8 cellular contexts compared by ENCODE assay signal in the genomic region with DNA sequence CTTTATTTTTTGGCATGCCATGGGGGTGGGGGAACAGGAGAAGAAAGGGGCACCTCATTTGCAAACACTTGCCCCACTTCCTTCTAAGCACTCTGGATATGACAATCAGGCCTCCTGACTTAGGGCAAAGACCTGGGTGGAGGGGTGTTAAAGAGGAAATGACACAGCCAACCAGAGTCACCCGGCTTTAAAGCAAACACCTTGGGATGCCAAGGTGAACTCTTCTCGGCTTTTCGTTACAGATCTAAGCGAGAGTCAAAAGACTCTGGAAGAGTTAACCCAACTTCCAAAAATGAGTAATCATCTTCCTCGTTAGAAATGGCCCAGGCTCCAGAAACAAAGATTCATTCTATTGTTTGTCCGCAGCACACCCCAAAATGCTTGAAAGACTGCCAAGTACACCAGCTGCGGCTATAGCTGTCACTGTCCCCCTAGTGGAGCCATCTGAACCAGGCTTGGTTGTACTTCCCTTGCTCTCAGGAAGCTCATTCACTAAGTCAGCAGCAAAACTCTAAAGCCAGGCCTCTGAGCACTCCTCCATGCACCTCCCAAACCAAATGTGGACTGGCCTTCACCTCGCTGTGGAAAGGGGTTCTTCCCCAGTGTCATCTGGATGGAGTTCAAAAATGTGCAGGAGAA. TPM values are rescaled to one million over a fixed set of nuclear protein-coding genes. Genes with fewer than 3 reads are reported as not detected.
DNase-seq lines count a peak whose midpoint lies in the region; ATAC-seq and TF ChIP-seq lines count a peak whose summit lies in the region.

No MANE protein-coding gene starts in this region.

- DNase-seq in GM10248 (ENCODE audit: extremely low spot score), result peak; percentile 67
- peak; percentile 88 for DNase-seq in activated CD4-positive, alpha-beta T cell treated with anti-CD3 and anti-CD28 coated beads, Interleukin-2, amount 10 ng/mL, durations not matched to agents 24 days and 14 days
- peak; percentile 24 for DNase-seq in effector CD8-positive, alpha-beta T cell (lab: John Stamatoyannopoulos, UW)
- peak; percentile 61 for DNase-seq in upper lobe of right lung
- no peak for DNase-seq in epidermal melanocyte (ENCODE audit: insufficient read length, low spot score)

- no peaks in the 10 kb centered on the region for H3K9me3 Mint-ChIP-seq in activated CD4-positive, alpha-beta T cell treated with anti-CD3 and anti-CD28 coated beads, Interleukin-2, amount 10 ng/mL, durations not matched to agents 24 days and 14 days

- H3K9ac ChIP-seq in muscle layer of colon (ENCODE audit: low read length), result no peak overlapping the region

- H3K4me3 ChIP-seq in muscle layer of colon (ENCODE audit: low read depth in 1 of 2, low read length in 2 of 2), result no peak overlapping the region
- H3K4me3 ChIP-seq in upper lobe of right lung, result no peak overlapping the region

- peaks cover 5% of the 10 kb centered on the region; the same call in 1 of the 2 replicates for H3K36me3 ChIP-seq in KOPT-K1 (ENCODE audit: insufficient read depth, low read length)
- peaks cover 5% of the 10 kb centered on the region for H3K36me3 ChIP-seq in muscle layer of colon (ENCODE audit: insufficient read depth, low read length)
- H3K36me3 ChIP-seq in upper lobe of right lung, result no peaks in the 10 kb centered on the region

- peaks cover 23% of the 10 kb centered on the region for H3K36me3 Mint-ChIP-seq in activated CD4-positive, alpha-beta T cell treated with anti-CD3 and anti-CD28 coated beads, Interleukin-2, amount 10 ng/mL, durations not matched to agents 24 days and 14 days (ENCODE audit: low read depth)

- H3K4me3 Mint-ChIP-seq in activated CD4-positive, alpha-beta T cell treated with anti-CD3 and anti-CD28 coated beads, Interleukin-2, amount 10 ng/mL, durations not matched to agents 24 days and 14 days, result peak overlapping the region; percentile 43

- peaks cover 78% of the 10 kb centered on the region for H3K4me1 Mint-ChIP-seq in activated CD4-positive, alpha-beta T cell treated with anti-CD3 and anti-CD28 coated beads, Interleukin-2, amount 10 ng/mL, durations not matched to agents 24 days and 14 days

- H3K27ac Mint-ChIP-seq in activated CD4-positive, alpha-beta T cell treated with anti-CD3 and anti-CD28 coated beads, Interleukin-2, amount 10 ng/mL, durations not matched to agents 24 days and 14 days, result peak overlapping the region; percentile 78

- intact Hi-C loops in activated CD4-positive, alpha-beta T cell treated with anti-CD3 and anti-CD28 coated beads, Interleukin-2, amount 10 ng/mL, durations not matched to agents 24 days and 14 days (cut with micrococcal nuclease), result loop anchor here (1.0 kb wide), 1 partner anchor 71 kb away; no protein-coding TSS in a partner anchor
- intact Hi-C loops in upper lobe of right lung (cut with DNase I), result no loop called here

- CTCF ChIA-PET in GM10248 (lab: Yijun Ruan, JAX), result interaction anchor here (1.0 to 8.9 kb wide), 18 partner anchors 12 to 184 kb away, joined by 3 to 86 read pairs (median 6); no protein-coding TSS in a partner anchor

- POLR2A ChIA-PET in GM10248 (lab: Yijun Ruan, JAX), result interaction anchor here (1.2 kb wide), 1 partner anchor 22 kb away, joined by 4 read pairs; no protein-coding TSS in a partner anchor

- H3K9me3 ChIP-seq in KOPT-K1 (ENCODE audit: insufficient read depth, low read length, poor library complexity, severe bottlenecking) (no peaks in the 10 kb centered on the region), muscle layer of colon (ENCODE audit: low read length) (no peaks in the 10 kb centered on the region), upper lobe of right lung (no peaks in the 10 kb centered on the region)

- H3K27ac ChIP-seq in KOPT-K1 (ENCODE audit: low read depth, low read length, poor library complexity, severe bottlenecking) (peak overlapping the region; percentile 60), muscle layer of colon (ENCODE audit: low read depth, low read length) (peak overlapping the region; percentile 3), upper lobe of right lung (peak overlapping the region; percentile 80)

- H3K27me3 ChIP-seq in muscle layer of colon (ENCODE audit: control insufficient read depth in 1 of 2, insufficient read depth in 2 of 2, low read length in 2 of 2) (no peaks in the 10 kb centered on the region), upper lobe of right lung (no peaks in the 10 kb centered on the region)

- peak; percentile 33 for ATAC-seq in GM21619 (IDR thresholded peaks at IDR 0.05; ENCODE audit: unreplicated experiment)
- ATAC-seq in upper lobe of right lung, result peak; percentile 42

- TF ChIP-seq CTCF in GM10248 (IDR thresholded peaks at IDR 0.05; ENCODE audit: control extremely low read depth, extremely low read depth, low read depth, missing control alignments) (peak; percentile 48), upper lobe of right lung (IDR thresholded peaks at IDR 0.05) (peak; percentile 63)

- H3K4me1 ChIP-seq in muscle layer of colon (ENCODE audit: insufficient read depth, low read length), result peaks cover 76% of the 10 kb centered on the region
- peaks cover 81% of the 10 kb centered on the region for H3K4me1 ChIP-seq in upper lobe of right lung

- no peaks in the 10 kb centered on the region for H3K27me3 Mint-ChIP-seq in activated CD4-positive, alpha-beta T cell treated with anti-CD3 and anti-CD28 coated beads, Interleukin-2, amount 10 ng/mL, durations not matched to agents 24 days and 14 days

RNA-seq across cellular contexts. Expression of a gene that starts 24.8 kb away (rescaled TPM):
- 20.9 and 21.8 TPM in 2 replicates for total RNA-seq in activated CD4-positive, alpha-beta T cell treated with anti-CD3 and anti-CD28 coated beads, Interleukin-2, amount 10 ng/mL, durations not matched to agents 24 days and 14 days
- 31.4 TPM for total RNA-seq in upper lobe of right lung

Comparison
In these comparisons a context has a peak if more than half of its experiments do, and no peak if none do; other contexts are left out.
1. H3K27ac ChIP-seq: peak in every context shown above with its lines; median percentile 80 in upper lobe of right lung; 60 in KOPT-K1; 3 in muscle layer of colon.